8 cellular contexts compared by ENCODE assay signal in genomic region chrX:18674417-18674787, GRCh38. TPM values are rescaled to one million over a fixed set of nuclear protein-coding genes. Genes with fewer than 3 reads are reported as not detected.
DNase-seq lines count a peak whose midpoint lies in the region; ATAC-seq and TF ChIP-seq lines count a peak whose summit lies in the region.

No MANE protein-coding gene starts in this region.

- H3K9ac ChIP-seq in MM.1S (ENCODE audit: low read length) (peak overlapping the region; percentile 67), skeletal muscle tissue (ENCODE audit: low read depth in 1 of 3, low read length in 3 of 3) (peak overlapping the region; percentile 29 to 84 (median 57))

- peak overlapping the region; percentile 72 for H2AFZ ChIP-seq in MM.1S (ENCODE audit: low read length)

- H3K9me3 ChIP-seq in HAP-1 (no peaks in the 10 kb centered on the region), MM.1S (replicated peaks; ENCODE audit: insufficient read depth, low read length) (no peaks in the 10 kb centered on the region), right cardiac atrium (ENCODE audit: control insufficient read depth, low read length) (no peaks in the 10 kb centered on the region), skeletal muscle tissue (ENCODE audit: control insufficient read depth in 3 of 3, low read length in 3 of 3) (no peaks in the 10 kb centered on the region)

- TF ChIP-seq CTCF in GM12875 (IDR thresholded peaks at IDR 0.05; ENCODE audit: borderline replicate concordance, insufficient read depth, low read depth, low read length) (no peak), MM.1S (IDR thresholded peaks at IDR 0.05; ENCODE audit: low read length) (no peak)

- H3F3A ChIP-seq in MM.1S (ENCODE audit: insufficient read depth, low read length) = peaks cover 2% of the 10 kb centered on the region; the same call in 1 of the 2 replicates

- peak in 1 of 2 experiments; percentile 68 for DNase-seq in HAP-1 (ENCODE audit: low spot score in 2 of 2)
- DNase-seq in MM.1S = no peak
- peak; percentile 11 for DNase-seq in activated naive CD4-positive, alpha-beta T cell treated with anti-CD3 and anti-CD28 coated beads, Interleukin-2, amount 50 U/mL, for 16 hours
- peak; percentile 27 to 72 (median 60) for DNase-seq in right cardiac atrium
- DNase-seq in middle frontal gyrus (ENCODE audit: extremely low spot score, low spot score) = no peak
- DNase-seq in NCI-H187 (lab: John Stamatoyannopoulos, UW) = no peak

- peaks cover 18% of the 10 kb centered on the region for H3K4me1 ChIP-seq in HAP-1
- H3K4me1 ChIP-seq in MM.1S (ENCODE audit: low read length) = no peaks in the 10 kb centered on the region
- no peaks in the 10 kb centered on the region for H3K4me1 ChIP-seq in right cardiac atrium (ENCODE audit: control insufficient read depth, insufficient read depth, low read length)
- H3K4me1 ChIP-seq in skeletal muscle tissue (ENCODE audit: control insufficient read depth in 3 of 3, insufficient read depth in 3 of 3, low read length in 3 of 3) = no peaks in the 10 kb centered on the region

- H4K20me1 ChIP-seq in MM.1S (ENCODE audit: insufficient read depth, low read length) = no peaks in the 10 kb centered on the region

- H3K4me2 ChIP-seq in MM.1S (ENCODE audit: low read depth, low read length) = peak overlapping the region; percentile 57; the same call in 1 of the 2 replicates

- H3K27ac ChIP-seq in MM.1S (ENCODE audit: low read length) = peak overlapping the region; percentile 50; the same call in 1 of the 2 replicates
- H3K27ac ChIP-seq in right cardiac atrium (ENCODE audit: low read length) = peak overlapping the region; percentile 70
- peak overlapping the region; percentile 71 for H3K27ac ChIP-seq in skeletal muscle tissue (ENCODE audit: low read depth, low read length)

- WGBS in right cardiac atrium = 2% methylated on average over 19 of the region's 19 CpGs

- H3K9me2 ChIP-seq in MM.1S (replicated peaks; ENCODE audit: insufficient read depth, low read length) = no peaks in the 10 kb centered on the region

- H3K79me2 ChIP-seq in MM.1S (ENCODE audit: low read length) = no peaks in the 10 kb centered on the region

- intact Hi-C loops in right cardiac atrium (cut with DNase I) = loop anchor here in 2 of 4 donors (10.0 kb wide), 1 partner anchor 210 kb away; no protein-coding TSS in a partner anchor

- H3K27me3 ChIP-seq in HAP-1 (ENCODE audit: low read depth) = no peaks in the 10 kb centered on the region
- no peaks in the 10 kb centered on the region for H3K27me3 ChIP-seq in MM.1S (replicated peaks; ENCODE audit: insufficient read depth, low read length)
- no peaks in the 10 kb centered on the region for H3K27me3 ChIP-seq in right cardiac atrium (ENCODE audit: control insufficient read depth, insufficient read depth)
- H3K27me3 ChIP-seq in skeletal muscle tissue (ENCODE audit: control insufficient read depth in 3 of 3, insufficient read depth in 3 of 3, low read length in 3 of 3) = no peaks in the 10 kb centered on the region

- H3K4me3 ChIP-seq in GM12875 (ENCODE audit: low read depth, low read length) (peak overlapping the region; percentile 45), HAP-1 (peak overlapping the region; percentile 94), MM.1S (ENCODE audit: low read length) (peak overlapping the region; percentile 70), right cardiac atrium (ENCODE audit: low read length) (peak overlapping the region; percentile 79), skeletal muscle tissue (ENCODE audit: low read length in 3 of 3) (peak overlapping the region; percentile 60 to 69 (median 64))

- peak; percentile 72 for ATAC-seq in right cardiac atrium

- in situ Hi-C loops in HAP-1 (cut with MboI; ENCODE audit: low sequenced_read_pairs) = loop anchor here (10.0 kb wide), 1 partner anchor 250 kb away; the partner anchor contains the start of gene CDKL5

- H3K36me3 ChIP-seq in HAP-1 (replicated peaks) (no peaks in the 10 kb centered on the region), MM.1S (replicated peaks; ENCODE audit: insufficient read depth, low read length) (no peaks in the 10 kb centered on the region), skeletal muscle tissue (ENCODE audit: control insufficient read depth in 3 of 3, insufficient read depth in 3 of 3, low read length in 3 of 3) (no peaks in the 10 kb centered on the region)

RNA-seq across cellular contexts. Expression of gene RS1, which starts 2.5 kb away (rescaled TPM):
- not detected for total RNA-seq in right cardiac atrium
- not detected for polyA plus RNA-seq in right cardiac atrium
- total RNA-seq in skeletal muscle tissue = under 0.01 TPM

RNA-seq across cellular contexts. Expression of gene PPEF1, which starts 33.0 kb away (rescaled TPM):
- 1 to 10 TPM; 1.0 to 3.6 (median 2.8) TPM for total RNA-seq in right cardiac atrium
- 0.36 TPM for polyA plus RNA-seq in right cardiac atrium
- total RNA-seq in skeletal muscle tissue = 1.0 TPM

Comparison
In these comparisons a context has a peak if more than half of its experiments do, and no peak if none do; other contexts are left out.
1. DNase-seq: peak in activated naive CD4-positive, alpha-beta T cell treated with anti-CD3 and anti-CD28 coated beads, Interleukin-2, amount 50 U/mL, for 16 hours (single experiment) and right cardiac atrium (3 of 3); none in MM.1S (single experiment), middle frontal gyrus (single experiment) and NCI-H187 (0 of 2).
2. Peak in every context shown above with its lines, with median percentiles within 50 percentile points of each other: H3K4me3 ChIP-seq and H3K27ac ChIP-seq.